ENCODE assay signal across 1 cellular context in genomic region chr10:31757374-31757773, GRCh38.
TF ChIP-seq lines count a peak whose summit lies in the region.

No MANE protein-coding gene starts in this region.

TF ChIP-seq in WTC11, 78 proteins besides CTCF, POLR2A, EP300 and RAD21 (continued from another document):
- no peak for TF ChIP-seq AFF4 (CRISPR knock-in tag; IDR thresholded peaks at IDR 0.05; ENCODE audit: borderline replicate concordance)
- TF ChIP-seq ZNF281 (CRISPR knock-in tag; IDR thresholded peaks at IDR 0.05) = no peak
- no peak for TF ChIP-seq GTF2I (CRISPR knock-in tag; conservative IDR thresholded peaks at IDR 0.05)
TF ChIP-seq in WTC11: peak in this region for 0.
